1 cellular context compared by ENCODE assay signal in genomic region chr6:17729223-17730077, GRCh38.
TF ChIP-seq lines count a peak whose summit lies in the region.

No MANE protein-coding gene starts in this region.

TF ChIP-seq in K562, 482 proteins besides CTCF, POLR2A, EP300 and RAD21 (continued from another document and continues in another):
- TF ChIP-seq, protein P1, sequence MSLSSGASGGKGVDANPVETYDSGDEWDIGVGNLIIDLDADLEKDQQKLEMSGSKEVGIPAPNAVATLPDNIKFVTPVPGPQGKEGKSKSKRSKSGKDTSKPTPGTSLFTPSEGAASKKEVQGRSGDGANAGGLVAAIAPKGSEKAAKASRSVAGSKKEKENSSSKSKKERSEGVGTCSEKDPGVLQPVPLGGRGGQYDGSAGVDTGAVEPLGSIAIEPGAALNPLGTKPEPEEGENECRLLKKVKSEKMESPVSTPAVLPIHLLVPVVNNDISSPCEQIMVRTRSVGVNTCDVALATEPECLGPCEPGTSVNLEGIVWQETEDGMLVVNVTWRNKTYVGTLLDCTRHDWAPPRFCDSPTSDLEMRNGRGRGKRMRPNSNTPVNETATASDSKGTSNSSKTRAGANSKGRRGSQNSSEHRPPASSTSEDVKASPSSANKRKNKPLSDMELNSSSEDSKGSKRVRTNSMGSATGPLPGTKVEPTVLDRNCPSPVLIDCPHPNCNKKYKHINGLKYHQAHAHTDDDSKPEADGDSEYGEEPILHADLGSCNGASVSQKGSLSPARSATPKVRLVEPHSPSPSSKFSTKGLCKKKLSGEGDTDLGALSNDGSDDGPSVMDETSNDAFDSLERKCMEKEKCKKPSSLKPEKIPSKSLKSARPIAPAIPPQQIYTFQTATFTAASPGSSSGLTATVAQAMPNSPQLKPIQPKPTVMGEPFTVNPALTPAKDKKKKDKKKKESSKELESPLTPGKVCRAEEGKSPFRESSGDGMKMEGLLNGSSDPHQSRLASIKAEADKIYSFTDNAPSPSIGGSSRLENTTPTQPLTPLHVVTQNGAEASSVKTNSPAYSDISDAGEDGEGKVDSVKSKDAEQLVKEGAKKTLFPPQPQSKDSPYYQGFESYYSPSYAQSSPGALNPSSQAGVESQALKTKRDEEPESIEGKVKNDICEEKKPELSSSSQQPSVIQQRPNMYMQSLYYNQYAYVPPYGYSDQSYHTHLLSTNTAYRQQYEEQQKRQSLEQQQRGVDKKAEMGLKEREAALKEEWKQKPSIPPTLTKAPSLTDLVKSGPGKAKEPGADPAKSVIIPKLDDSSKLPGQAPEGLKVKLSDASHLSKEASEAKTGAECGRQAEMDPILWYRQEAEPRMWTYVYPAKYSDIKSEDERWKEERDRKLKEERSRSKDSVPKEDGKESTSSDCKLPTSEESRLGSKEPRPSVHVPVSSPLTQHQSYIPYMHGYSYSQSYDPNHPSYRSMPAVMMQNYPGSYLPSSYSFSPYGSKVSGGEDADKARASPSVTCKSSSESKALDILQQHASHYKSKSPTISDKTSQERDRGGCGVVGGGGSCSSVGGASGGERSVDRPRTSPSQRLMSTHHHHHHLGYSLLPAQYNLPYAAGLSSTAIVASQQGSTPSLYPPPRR (CRISPR knock-in tag; IDR thresholded peaks at IDR 0.05; ENCODE audit: borderline replicate concordance) = no peak
- TF ChIP-seq TAF7 (tag; IDR thresholded peaks at IDR 0.05) (no peak), MYNN (IDR thresholded peaks at IDR 0.05) (no peak), MYNN (CRISPR knock-in tag; IDR thresholded peaks at IDR 0.05) (no peak), TCF7L2 (IDR thresholded peaks at IDR 0.05; ENCODE audit: low read depth, low read length) (no peak), ETV6 (IDR thresholded peaks at IDR 0.05; ENCODE audit: borderline replicate concordance in 1 of 2, low read depth in 2 of 2, low read length in 1 of 2) (no peak), ETV6 (CRISPR knock-in tag; IDR thresholded peaks at IDR 0.05; ENCODE audit: borderline replicate concordance) (no peak), RBM25 (IDR thresholded peaks at IDR 0.05; ENCODE audit: low read depth, low read length, severe bottlenecking) (peak; percentile 70), ZNF347 (CRISPR knock-in tag; IDR thresholded peaks at IDR 0.05; ENCODE audit: low read depth) (no peak), TFE3 (CRISPR knock-in tag; IDR thresholded peaks at IDR 0.05) (no peak), KAT7 (CRISPR knock-in tag; IDR thresholded peaks at IDR 0.05; ENCODE audit: borderline replicate concordance) (no peak), CLOCK (CRISPR knock-in tag; IDR thresholded peaks at IDR 0.05; ENCODE audit: borderline replicate concordance) (no peak), MLX (CRISPR knock-in tag; conservative IDR thresholded peaks at IDR 0.05) (no peak), ELF2 (CRISPR knock-in tag; IDR thresholded peaks at IDR 0.05) (no peak), CTCFL (IDR thresholded peaks at IDR 0.05; ENCODE audit: borderline replicate concordance, insufficient read depth, low read depth, low read length, poor library complexity, severe bottlenecking) (no peak), HNRNPUL1 (IDR thresholded peaks at IDR 0.05; ENCODE audit: low read length) (no peak), MYBL2 (IDR thresholded peaks at IDR 0.05; ENCODE audit: low read depth) (no peak), MYBL2 (CRISPR knock-in tag; IDR thresholded peaks at IDR 0.05; ENCODE audit: borderline replicate concordance) (no peak)
- TF ChIP-seq, protein P2, sequence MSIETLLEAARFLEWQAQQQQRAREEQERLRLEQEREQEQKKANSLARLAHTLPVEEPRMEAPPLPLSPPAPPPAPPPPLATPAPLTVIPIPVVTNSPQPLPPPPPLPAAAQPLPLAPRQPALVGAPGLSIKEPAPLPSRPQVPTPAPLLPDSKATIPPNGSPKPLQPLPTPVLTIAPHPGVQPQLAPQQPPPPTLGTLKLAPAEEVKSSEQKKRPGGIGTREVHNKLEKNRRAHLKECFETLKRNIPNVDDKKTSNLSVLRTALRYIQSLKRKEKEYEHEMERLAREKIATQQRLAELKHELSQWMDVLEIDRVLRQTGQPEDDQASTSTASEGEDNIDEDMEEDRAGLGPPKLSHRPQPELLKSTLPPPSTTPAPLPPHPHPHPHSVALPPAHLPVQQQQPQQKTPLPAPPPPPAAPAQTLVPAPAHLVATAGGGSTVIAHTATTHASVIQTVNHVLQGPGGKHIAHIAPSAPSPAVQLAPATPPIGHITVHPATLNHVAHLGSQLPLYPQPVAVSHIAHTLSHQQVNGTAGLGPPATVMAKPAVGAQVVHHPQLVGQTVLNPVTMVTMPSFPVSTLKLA (conservative IDR thresholded peaks at IDR 0.05) = peak in 1 of 2 experiments; percentile 14; a peak in 1 of 4 replicates
- TF ChIP-seq, protein P3, sequence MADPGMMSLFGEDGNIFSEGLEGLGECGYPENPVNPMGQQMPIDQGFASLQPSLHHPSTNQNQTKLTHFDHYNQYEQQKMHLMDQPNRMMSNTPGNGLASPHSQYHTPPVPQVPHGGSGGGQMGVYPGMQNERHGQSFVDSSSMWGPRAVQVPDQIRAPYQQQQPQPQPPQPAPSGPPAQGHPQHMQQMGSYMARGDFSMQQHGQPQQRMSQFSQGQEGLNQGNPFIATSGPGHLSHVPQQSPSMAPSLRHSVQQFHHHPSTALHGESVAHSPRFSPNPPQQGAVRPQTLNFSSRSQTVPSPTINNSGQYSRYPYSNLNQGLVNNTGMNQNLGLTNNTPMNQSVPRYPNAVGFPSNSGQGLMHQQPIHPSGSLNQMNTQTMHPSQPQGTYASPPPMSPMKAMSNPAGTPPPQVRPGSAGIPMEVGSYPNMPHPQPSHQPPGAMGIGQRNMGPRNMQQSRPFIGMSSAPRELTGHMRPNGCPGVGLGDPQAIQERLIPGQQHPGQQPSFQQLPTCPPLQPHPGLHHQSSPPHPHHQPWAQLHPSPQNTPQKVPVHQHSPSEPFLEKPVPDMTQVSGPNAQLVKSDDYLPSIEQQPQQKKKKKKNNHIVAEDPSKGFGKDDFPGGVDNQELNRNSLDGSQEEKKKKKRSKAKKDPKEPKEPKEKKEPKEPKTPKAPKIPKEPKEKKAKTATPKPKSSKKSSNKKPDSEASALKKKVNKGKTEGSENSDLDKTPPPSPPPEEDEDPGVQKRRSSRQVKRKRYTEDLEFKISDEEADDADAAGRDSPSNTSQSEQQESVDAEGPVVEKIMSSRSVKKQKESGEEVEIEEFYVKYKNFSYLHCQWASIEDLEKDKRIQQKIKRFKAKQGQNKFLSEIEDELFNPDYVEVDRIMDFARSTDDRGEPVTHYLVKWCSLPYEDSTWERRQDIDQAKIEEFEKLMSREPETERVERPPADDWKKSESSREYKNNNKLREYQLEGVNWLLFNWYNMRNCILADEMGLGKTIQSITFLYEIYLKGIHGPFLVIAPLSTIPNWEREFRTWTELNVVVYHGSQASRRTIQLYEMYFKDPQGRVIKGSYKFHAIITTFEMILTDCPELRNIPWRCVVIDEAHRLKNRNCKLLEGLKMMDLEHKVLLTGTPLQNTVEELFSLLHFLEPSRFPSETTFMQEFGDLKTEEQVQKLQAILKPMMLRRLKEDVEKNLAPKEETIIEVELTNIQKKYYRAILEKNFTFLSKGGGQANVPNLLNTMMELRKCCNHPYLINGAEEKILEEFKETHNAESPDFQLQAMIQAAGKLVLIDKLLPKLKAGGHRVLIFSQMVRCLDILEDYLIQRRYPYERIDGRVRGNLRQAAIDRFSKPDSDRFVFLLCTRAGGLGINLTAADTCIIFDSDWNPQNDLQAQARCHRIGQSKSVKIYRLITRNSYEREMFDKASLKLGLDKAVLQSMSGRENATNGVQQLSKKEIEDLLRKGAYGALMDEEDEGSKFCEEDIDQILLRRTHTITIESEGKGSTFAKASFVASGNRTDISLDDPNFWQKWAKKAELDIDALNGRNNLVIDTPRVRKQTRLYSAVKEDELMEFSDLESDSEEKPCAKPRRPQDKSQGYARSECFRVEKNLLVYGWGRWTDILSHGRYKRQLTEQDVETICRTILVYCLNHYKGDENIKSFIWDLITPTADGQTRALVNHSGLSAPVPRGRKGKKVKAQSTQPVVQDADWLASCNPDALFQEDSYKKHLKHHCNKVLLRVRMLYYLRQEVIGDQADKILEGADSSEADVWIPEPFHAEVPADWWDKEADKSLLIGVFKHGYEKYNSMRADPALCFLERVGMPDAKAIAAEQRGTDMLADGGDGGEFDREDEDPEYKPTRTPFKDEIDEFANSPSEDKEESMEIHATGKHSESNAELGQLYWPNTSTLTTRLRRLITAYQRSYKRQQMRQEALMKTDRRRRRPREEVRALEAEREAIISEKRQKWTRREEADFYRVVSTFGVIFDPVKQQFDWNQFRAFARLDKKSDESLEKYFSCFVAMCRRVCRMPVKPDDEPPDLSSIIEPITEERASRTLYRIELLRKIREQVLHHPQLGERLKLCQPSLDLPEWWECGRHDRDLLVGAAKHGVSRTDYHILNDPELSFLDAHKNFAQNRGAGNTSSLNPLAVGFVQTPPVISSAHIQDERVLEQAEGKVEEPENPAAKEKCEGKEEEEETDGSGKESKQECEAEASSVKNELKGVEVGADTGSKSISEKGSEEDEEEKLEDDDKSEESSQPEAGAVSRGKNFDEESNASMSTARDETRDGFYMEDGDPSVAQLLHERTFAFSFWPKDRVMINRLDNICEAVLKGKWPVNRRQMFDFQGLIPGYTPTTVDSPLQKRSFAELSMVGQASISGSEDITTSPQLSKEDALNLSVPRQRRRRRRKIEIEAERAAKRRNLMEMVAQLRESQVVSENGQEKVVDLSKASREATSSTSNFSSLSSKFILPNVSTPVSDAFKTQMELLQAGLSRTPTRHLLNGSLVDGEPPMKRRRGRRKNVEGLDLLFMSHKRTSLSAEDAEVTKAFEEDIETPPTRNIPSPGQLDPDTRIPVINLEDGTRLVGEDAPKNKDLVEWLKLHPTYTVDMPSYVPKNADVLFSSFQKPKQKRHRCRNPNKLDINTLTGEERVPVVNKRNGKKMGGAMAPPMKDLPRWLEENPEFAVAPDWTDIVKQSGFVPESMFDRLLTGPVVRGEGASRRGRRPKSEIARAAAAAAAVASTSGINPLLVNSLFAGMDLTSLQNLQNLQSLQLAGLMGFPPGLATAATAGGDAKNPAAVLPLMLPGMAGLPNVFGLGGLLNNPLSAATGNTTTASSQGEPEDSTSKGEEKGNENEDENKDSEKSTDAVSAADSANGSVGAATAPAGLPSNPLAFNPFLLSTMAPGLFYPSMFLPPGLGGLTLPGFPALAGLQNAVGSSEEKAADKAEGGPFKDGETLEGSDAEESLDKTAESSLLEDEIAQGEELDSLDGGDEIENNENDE (IDR thresholded peaks at IDR 0.05; ENCODE audit: low read depth, low read length) = no peak
- TF ChIP-seq, protein P4, sequence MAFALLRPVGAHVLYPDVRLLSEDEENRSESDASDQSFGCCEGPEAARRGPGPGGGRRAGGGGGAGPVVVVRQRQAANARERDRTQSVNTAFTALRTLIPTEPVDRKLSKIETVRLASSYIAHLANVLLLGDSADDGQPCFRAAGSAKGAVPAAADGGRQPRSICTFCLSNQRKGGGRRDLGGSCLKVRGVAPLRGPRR (CRISPR knock-in tag; IDR thresholded peaks at IDR 0.05) = no peak
- TF ChIP-seq, protein P5, sequence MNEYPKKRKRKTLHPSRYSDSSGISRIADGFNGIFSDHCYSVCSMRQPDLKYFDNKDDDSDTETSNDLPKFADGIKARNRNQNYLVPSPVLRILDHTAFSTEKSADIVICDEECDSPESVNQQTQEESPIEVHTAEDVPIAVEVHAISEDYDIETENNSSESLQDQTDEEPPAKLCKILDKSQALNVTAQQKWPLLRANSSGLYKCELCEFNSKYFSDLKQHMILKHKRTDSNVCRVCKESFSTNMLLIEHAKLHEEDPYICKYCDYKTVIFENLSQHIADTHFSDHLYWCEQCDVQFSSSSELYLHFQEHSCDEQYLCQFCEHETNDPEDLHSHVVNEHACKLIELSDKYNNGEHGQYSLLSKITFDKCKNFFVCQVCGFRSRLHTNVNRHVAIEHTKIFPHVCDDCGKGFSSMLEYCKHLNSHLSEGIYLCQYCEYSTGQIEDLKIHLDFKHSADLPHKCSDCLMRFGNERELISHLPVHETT (CRISPR knock-in tag; conservative IDR thresholded peaks at IDR 0.05 in 1 of 2, IDR thresholded peaks at IDR 0.05 in 1 of 2) = no peak
